Comparison of ENCODE assay signal across 13 cellular contexts in genomic region chr4:99943904-99944437, GRCh38. TPM values are rescaled to one million over a fixed set of nuclear protein-coding genes. Genes with fewer than 3 reads are reported as not detected.
A peak's percentile ranks its signal among the peaks of the same experiment; 100 is the strongest.
DNase-seq lines count a peak whose midpoint lies in the region; FAIRE-seq and TF ChIP-seq lines count a peak whose summit lies in the region.
"Had no signal": no experiment of that assay in that cellular context is flagged by ENCODE, and none has a peak within 500 bp of the region (broad histone marks: within the 10 kb centered on the region; RNA-seq: fewer than 3 reads in every experiment).

No MANE protein-coding gene starts in this region.

- H2AFZ ChIP-seq in MM.1S (ENCODE audit: low read length) (no peak overlapping the region), astrocyte (ENCODE audit: low read depth, low read length) (no peak overlapping the region), smooth muscle cell (ENCODE audit: low read depth) (no peak overlapping the region)

- no peak for DNase-seq in activated naive CD4-positive, alpha-beta T cell treated with anti-CD3 and anti-CD28 coated beads, Interleukin-2, amount 10 ng/mL, durations not matched to agents 7 days and 5 days
- no peak for DNase-seq in activated naive CD4-positive, alpha-beta T cell treated with Interleukin-2 at 50 U/mL for 16 hours
- DNase-seq in MM.1S: peak; percentile 69
- no peak for DNase-seq in astrocyte (ENCODE audit: low read depth)
- DNase-seq in smooth muscle cell (lab: John Stamatoyannopoulos, UW; ENCODE audit: unreplicated experiment): no peak
- DNase-seq in suprapubic skin (ENCODE audit: low spot score in 2 of 2): no peak
- DNase-seq in hippocampal formation (lab: John Stamatoyannopoulos, UW): no peak
- no peak for DNase-seq in urothelium cell line (ENCODE audit: low spot score)
- DNase-seq: activated B cell treated with CpG ODN at 0.5 μM for 24 hours, foreskin keratinocyte, NCI-H1436, NCI-H774, SIG-M5 had no signal

- H3K9me2 ChIP-seq in MM.1S (replicated peaks; ENCODE audit: insufficient read depth, low read length): no peaks in the 10 kb centered on the region

- H3K4me2 ChIP-seq in MM.1S (ENCODE audit: low read depth, low read length): peak overlapping the region; percentile 44
- H3K4me2 ChIP-seq in astrocyte (ENCODE audit: low read length): peak overlapping the region; percentile 91
- peak overlapping the region; percentile 93 for H3K4me2 ChIP-seq in smooth muscle cell

- CTCF ChIA-PET in activated naive CD4-positive, alpha-beta T cell treated with anti-CD3 and anti-CD28 coated beads, Interleukin-2, amount 10 ng/mL, durations not matched to agents 7 days and 5 days (lab: Charles Lee): no interaction called here

- H3K27ac ChIP-seq in MM.1S (ENCODE audit: low read length) (peak overlapping the region; percentile 22; the same call in 1 of the 2 replicates), astrocyte (ENCODE audit: low read depth, low read length) (no peak overlapping the region), smooth muscle cell (ENCODE audit: low read depth) (no peak overlapping the region), suprapubic skin (no peak overlapping the region)
- H3K27ac ChIP-seq: foreskin keratinocyte had no signal

- no peak for FAIRE-seq in astrocyte (lab: Jason Lieb, UNC)
- no peak for FAIRE-seq in urothelium cell line (lab: Jason Lieb, UNC)

- H3K4me3 Mint-ChIP-seq in activated naive CD4-positive, alpha-beta T cell treated with anti-CD3 and anti-CD28 coated beads, Interleukin-2, amount 10 ng/mL, durations not matched to agents 7 days and 5 days: peak overlapping the region; percentile 31
- H3K4me3 Mint-ChIP-seq in astrocyte (ENCODE audit: unreplicated experiment): peak overlapping the region; percentile 100

- no peak overlapping the region for H3K9ac ChIP-seq in MM.1S (ENCODE audit: low read length)
- no peak overlapping the region for H3K9ac ChIP-seq in astrocyte (ENCODE audit: low read length)
- no peak overlapping the region for H3K9ac ChIP-seq in smooth muscle cell (ENCODE audit: low read depth)

- H3K36me3 ChIP-seq in MM.1S (replicated peaks; ENCODE audit: insufficient read depth, low read length): peaks cover 9% of the 10 kb centered on the region; the same call in 1 of the 2 replicates
- peaks cover 8% of the 10 kb centered on the region for H3K36me3 ChIP-seq in astrocyte (ENCODE audit: insufficient read depth, low read length)
- H3K36me3 ChIP-seq in smooth muscle cell (ENCODE audit: low read depth): no peaks in the 10 kb centered on the region
- no peaks in the 10 kb centered on the region for H3K36me3 ChIP-seq in suprapubic skin

- H3K4me3 ChIP-seq in MM.1S (ENCODE audit: low read length): no peak overlapping the region
- H3K4me3 ChIP-seq in astrocyte (ENCODE audit: insufficient read depth, low read depth, low read length): no peak overlapping the region
- no peak overlapping the region for H3K4me3 ChIP-seq in smooth muscle cell
- H3K4me3 ChIP-seq in suprapubic skin: no peak overlapping the region

- H3K4me1 ChIP-seq in MM.1S (ENCODE audit: low read length) (peaks cover 43% of the 10 kb centered on the region), astrocyte (ENCODE audit: insufficient read depth, low read length) (peaks cover 23% of the 10 kb centered on the region), smooth muscle cell (ENCODE audit: low read depth) (peaks cover 29% of the 10 kb centered on the region), suprapubic skin (peaks cover 34% of the 10 kb centered on the region)

- no peaks in the 10 kb centered on the region for H3K27me3 Mint-ChIP-seq in activated naive CD4-positive, alpha-beta T cell treated with anti-CD3 and anti-CD28 coated beads, Interleukin-2, amount 10 ng/mL, durations not matched to agents 7 days and 5 days
- H3K27me3 Mint-ChIP-seq in astrocyte (ENCODE audit: low read depth, unreplicated experiment): no peaks in the 10 kb centered on the region
- H3K27me3 Mint-ChIP-seq: activated B cell treated with CpG ODN at 0.5 μM for 24 hours had no signal

- H3K27ac Mint-ChIP-seq in activated naive CD4-positive, alpha-beta T cell treated with anti-CD3 and anti-CD28 coated beads, Interleukin-2, amount 10 ng/mL, durations not matched to agents 7 days and 5 days: no peak overlapping the region
- peak overlapping the region; percentile 18 for H3K27ac Mint-ChIP-seq in astrocyte (ENCODE audit: unreplicated experiment)

- TF ChIP-seq CTCF in MM.1S (IDR thresholded peaks at IDR 0.05; ENCODE audit: low read length) (no peak), astrocyte (IDR thresholded peaks at IDR 0.05; ENCODE audit: insufficient read depth, low read depth, low read length) (no peak), smooth muscle cell (IDR thresholded peaks at IDR 0.05; ENCODE audit: borderline replicate concordance, insufficient read depth, poor library complexity, severe bottlenecking) (no peak), suprapubic skin (IDR thresholded peaks at IDR 0.05) (no peak)

- H3K36me3 Mint-ChIP-seq in activated naive CD4-positive, alpha-beta T cell treated with anti-CD3 and anti-CD28 coated beads, Interleukin-2, amount 10 ng/mL, durations not matched to agents 7 days and 5 days: peaks cover 52% of the 10 kb centered on the region
- no peaks in the 10 kb centered on the region for H3K36me3 Mint-ChIP-seq in astrocyte (ENCODE audit: low read depth, unreplicated experiment)

- H3K79me2 ChIP-seq in MM.1S (ENCODE audit: low read length): peaks cover 82% of the 10 kb centered on the region
- peaks cover 97% of the 10 kb centered on the region for H3K79me2 ChIP-seq in astrocyte (ENCODE audit: insufficient read depth, low read length)
- H3K79me2 ChIP-seq in smooth muscle cell (ENCODE audit: low read depth): peaks cover 88% of the 10 kb centered on the region

- H4K20me1 ChIP-seq in MM.1S (ENCODE audit: insufficient read depth, low read length) (peaks cover 15% of the 10 kb centered on the region; the same call in 1 of the 2 replicates), astrocyte (ENCODE audit: insufficient read depth, low read length) (peaks cover 47% of the 10 kb centered on the region), smooth muscle cell (ENCODE audit: low read depth) (peaks cover 48% of the 10 kb centered on the region)

- no peaks in the 10 kb centered on the region for H3K9me3 ChIP-seq in MM.1S (replicated peaks; ENCODE audit: insufficient read depth, low read length)
- H3K9me3 ChIP-seq in astrocyte (ENCODE audit: insufficient read depth, low read depth, low read length): no peaks in the 10 kb centered on the region
- H3K9me3 ChIP-seq in smooth muscle cell (replicated peaks; ENCODE audit: low read depth): no peaks in the 10 kb centered on the region
- H3K9me3 ChIP-seq in suprapubic skin: no peaks in the 10 kb centered on the region

- 95% methylated on average over 2 of the region's 2 CpGs for WGBS in smooth muscle cell (ENCODE audit: low lambda C conversion rate)
- WGBS in suprapubic skin: 86% methylated on average over 2 of the region's 2 CpGs

- no peaks in the 10 kb centered on the region for H3K27me3 ChIP-seq in MM.1S (replicated peaks; ENCODE audit: insufficient read depth, low read length)
- H3K27me3 ChIP-seq in astrocyte (ENCODE audit: insufficient read depth, low read length): no peaks in the 10 kb centered on the region
- no peaks in the 10 kb centered on the region for H3K27me3 ChIP-seq in smooth muscle cell (ENCODE audit: low read depth)
- H3K27me3 ChIP-seq in suprapubic skin: no peaks in the 10 kb centered on the region
- H3K27me3 ChIP-seq: foreskin keratinocyte had no signal

- H3K9me3 Mint-ChIP-seq in activated naive CD4-positive, alpha-beta T cell treated with anti-CD3 and anti-CD28 coated beads, Interleukin-2, amount 10 ng/mL, durations not matched to agents 7 days and 5 days: peaks cover 2% of the 10 kb centered on the region
- no peaks in the 10 kb centered on the region for H3K9me3 Mint-ChIP-seq in astrocyte (ENCODE audit: unreplicated experiment)

- H3F3A ChIP-seq in MM.1S (ENCODE audit: insufficient read depth, low read length) (peaks cover 32% of the 10 kb centered on the region), smooth muscle cell (ENCODE audit: low read depth) (peaks cover 21% of the 10 kb centered on the region)

- peaks cover 63% of the 10 kb centered on the region for H3K4me1 Mint-ChIP-seq in activated naive CD4-positive, alpha-beta T cell treated with anti-CD3 and anti-CD28 coated beads, Interleukin-2, amount 10 ng/mL, durations not matched to agents 7 days and 5 days
- peaks cover 26% of the 10 kb centered on the region for H3K4me1 Mint-ChIP-seq in astrocyte (ENCODE audit: low read depth, unreplicated experiment)

- no peak for TF ChIP-seq EP300 in suprapubic skin (IDR thresholded peaks at IDR 0.05)

- no peak for TF ChIP-seq POLR2A in suprapubic skin (IDR thresholded peaks at IDR 0.05)

RNA-seq across cellular contexts. Expression of gene DNAJB14, which starts 2.4 kb away (rescaled TPM):
- 60.5 and 68.5 TPM in 2 replicates for total RNA-seq in astrocyte
- 62.7 and 87.2 TPM in 2 replicates for total RNA-seq in smooth muscle cell
- polyA plus RNA-seq in smooth muscle cell: 18.8 and 29.8 TPM in 2 replicates
- total RNA-seq in suprapubic skin: 10 to 100 TPM; 19.4 to 30.9 (median 19.8) TPM

RNA-seq across cellular contexts. Expression of gene H2AZ1, which starts 6.1 kb away (rescaled TPM):
- total RNA-seq in astrocyte (210 and 273 TPM in 2 replicates), smooth muscle cell (469 and 497 TPM in 2 replicates), suprapubic skin (100 to 1,000 TPM in 3 of 4 donors, 10 to 100 TPM in 1; 95.3 to 132 (median 113) TPM)
- 531 and 534 TPM in 2 replicates for polyA plus RNA-seq in smooth muscle cell

RNA-seq across cellular contexts. Expression of gene LAMTOR3, which starts 49.7 kb away (rescaled TPM):
- total RNA-seq in astrocyte (49.6 and 53.9 TPM in 2 replicates), smooth muscle cell (95.2 and 112 TPM in 2 replicates), suprapubic skin (10 to 100 TPM; 34.4 to 49.5 (median 39.3) TPM)
- 58.3 and 68.9 TPM in 2 replicates for polyA plus RNA-seq in smooth muscle cell
